8 cellular contexts compared by ENCODE assay signal in the genomic region with DNA sequence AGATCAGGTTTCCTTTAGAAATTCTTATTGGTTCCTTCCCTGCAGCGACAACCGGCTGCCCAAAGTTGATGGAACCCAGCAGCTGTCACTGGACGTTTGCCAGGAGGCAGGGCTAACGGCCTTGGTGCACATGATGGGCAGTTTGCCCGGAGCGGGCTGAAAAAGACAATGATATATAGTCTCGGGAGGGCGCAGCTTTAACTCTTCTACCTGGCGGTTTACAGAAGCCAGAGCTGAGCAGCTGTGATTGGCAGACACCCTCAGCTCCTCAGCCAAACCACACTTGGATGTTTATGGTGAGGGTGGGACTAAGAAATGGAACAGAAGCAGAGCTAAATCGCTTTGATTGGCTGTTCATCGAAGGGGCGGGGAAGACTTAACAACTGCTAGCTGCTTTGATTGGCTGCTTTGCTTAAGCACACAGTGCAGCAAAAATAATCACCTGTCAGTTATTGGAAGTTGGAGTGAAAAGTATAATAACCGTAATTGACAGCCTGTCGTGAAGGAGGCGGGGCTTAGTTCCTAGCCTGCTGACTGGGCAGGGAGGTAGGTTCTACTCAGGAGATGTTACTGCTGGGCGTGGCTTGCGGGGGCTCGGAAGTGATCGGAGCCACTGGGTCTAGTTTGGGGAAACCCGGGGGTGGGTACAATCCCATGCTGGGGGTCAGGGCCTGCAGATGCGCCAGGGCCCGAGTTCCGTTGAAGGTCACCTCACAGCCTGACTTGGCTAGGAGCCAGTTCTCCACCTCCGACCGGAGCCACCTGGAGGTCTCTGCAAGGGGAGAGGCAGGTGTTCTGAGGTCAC. TPM values are rescaled to one million over a fixed set of nuclear protein-coding genes. Genes with fewer than 3 reads are reported as not detected.
A peak's percentile ranks its signal among the peaks of the same experiment; 100 is the strongest.
DNase-seq lines count a peak whose midpoint lies in the region; ATAC-seq lines count a peak whose summit lies in the region.

No MANE protein-coding gene starts in this region.

- CTCF ChIA-PET in naive thymus-derived CD4-positive, alpha-beta T cell (lab: Charles Lee): interaction anchor here (0.5 to 12.3 kb wide), 11 partner anchors 12 to 1816 kb away, joined by 3 to 217 read pairs (median 6); partner anchors contain the start of genes EMP3, KDELR1 and ZNF114

- H3K4me3 ChIP-seq in naive thymus-derived CD4-positive, alpha-beta T cell (ENCODE audit: low read length): peak overlapping the region; percentile 77

- DNase-seq in DMS79 treated with DMSO at 0.1 percent for 48 hours (lab: John Stamatoyannopoulos, UW): peak; percentile 99
- peak; percentile 88 for DNase-seq in KG1 (lab: John Stamatoyannopoulos, UW)
- DNase-seq in activated T-helper 1 cell treated with anti-CD3 and anti-CD28 coated beads, Interleukin-12 subunit alpha, Interleukin-12 subunit beta, Interleukin-2, Interleukin-4 antibody, amounts not matched to agents 30 ng/mL and 10 ng/mL and 1 ng/mL, durations not matched to agents 14 hours and 24 hours and 36 hours (ENCODE audit: low spot score): peak; percentile 91
- DNase-seq in fibroblast of gingiva (ENCODE audit: low read depth): peak; percentile 94
- DNase-seq in naive thymus-derived CD4-positive, alpha-beta T cell: peak; percentile 77 to 99 (median 97)
- peak; percentile 74 to 95 for DNase-seq in stimulated activated effector memory CD8-positive, alpha-beta T cell treated with anti-CD3 and anti-CD28 coated beads, Interleukin-12 subunit alpha, Interleukin-12 subunit beta, amount 100 ng/mL, for 72 hours (ENCODE audit: low spot score in 2 of 2)

- H3K27me3 ChIP-seq in naive thymus-derived CD4-positive, alpha-beta T cell (ENCODE audit: control insufficient read depth in 2 of 2, insufficient read depth in 2 of 2, low read length in 2 of 2): no peaks in the 10 kb centered on the region

- ATAC-seq in GM21737 (IDR thresholded peaks at IDR 0.05; ENCODE audit: unreplicated experiment): peak; percentile 53
- ATAC-seq in naive thymus-derived CD4-positive, alpha-beta T cell: peak; percentile 82
- ATAC-seq in stimulated activated effector memory CD8-positive, alpha-beta T cell treated with anti-CD3 and anti-CD28 coated beads, Interleukin-12 subunit alpha, Interleukin-12 subunit beta, amount 100 ng/mL, for 72 hours: peak; percentile 75

- H3K9me3 Mint-ChIP-seq in activated T-helper 1 cell treated with anti-CD3 and anti-CD28 coated beads, Interleukin-12 subunit alpha, Interleukin-12 subunit beta, Interleukin-2, Interleukin-4 antibody, amounts not matched to agents 30 ng/mL and 10 ng/mL and 1 ng/mL, durations not matched to agents 14 hours and 24 hours and 36 hours: peaks cover 3% of the 10 kb centered on the region
- no peaks in the 10 kb centered on the region for H3K9me3 Mint-ChIP-seq in naive thymus-derived CD4-positive, alpha-beta T cell
- no peaks in the 10 kb centered on the region for H3K9me3 Mint-ChIP-seq in stimulated activated effector memory CD8-positive, alpha-beta T cell treated with anti-CD3 and anti-CD28 coated beads, Interleukin-12 subunit alpha, Interleukin-12 subunit beta, amount 100 ng/mL, for 72 hours

- POLR2A ChIA-PET in naive thymus-derived CD4-positive, alpha-beta T cell (lab: Charles Lee): interaction anchor here (0.5 to 10.5 kb wide), 21 partner anchors 12 to 1431 kb away, joined by 3 to 424 read pairs (median 4); partner anchors contain the start of genes CARD8, DBP, EMP3 and KDELR1

- H3K27ac ChIP-seq in naive thymus-derived CD4-positive, alpha-beta T cell (ENCODE audit: low read depth, low read length): peak overlapping the region; percentile 95

- peaks cover 41 to 49% of the 10 kb centered on the region in 2 donors for H3K4me1 ChIP-seq in naive thymus-derived CD4-positive, alpha-beta T cell (ENCODE audit: control insufficient read depth in 2 of 2, insufficient read depth in 2 of 2, low read length in 2 of 2)

- peak overlapping the region; percentile 97 for H3K27ac Mint-ChIP-seq in activated T-helper 1 cell treated with anti-CD3 and anti-CD28 coated beads, Interleukin-12 subunit alpha, Interleukin-12 subunit beta, Interleukin-2, Interleukin-4 antibody, amounts not matched to agents 30 ng/mL and 10 ng/mL and 1 ng/mL, durations not matched to agents 14 hours and 24 hours and 36 hours
- H3K27ac Mint-ChIP-seq in naive thymus-derived CD4-positive, alpha-beta T cell: peak overlapping the region; percentile 93 to 100 (median 97)
- peak overlapping the region; percentile 93 for H3K27ac Mint-ChIP-seq in stimulated activated effector memory CD8-positive, alpha-beta T cell treated with anti-CD3 and anti-CD28 coated beads, Interleukin-12 subunit alpha, Interleukin-12 subunit beta, amount 100 ng/mL, for 72 hours

- H3K36me3 Mint-ChIP-seq in activated T-helper 1 cell treated with anti-CD3 and anti-CD28 coated beads, Interleukin-12 subunit alpha, Interleukin-12 subunit beta, Interleukin-2, Interleukin-4 antibody, amounts not matched to agents 30 ng/mL and 10 ng/mL and 1 ng/mL, durations not matched to agents 14 hours and 24 hours and 36 hours (ENCODE audit: low read depth): peaks cover 27% of the 10 kb centered on the region
- H3K36me3 Mint-ChIP-seq in naive thymus-derived CD4-positive, alpha-beta T cell: peaks cover 0 to 28% (median 15%) of the 10 kb centered on the region in 5 donors
- H3K36me3 Mint-ChIP-seq in stimulated activated effector memory CD8-positive, alpha-beta T cell treated with anti-CD3 and anti-CD28 coated beads, Interleukin-12 subunit alpha, Interleukin-12 subunit beta, amount 100 ng/mL, for 72 hours: peaks cover 62% of the 10 kb centered on the region

- intact Hi-C loops in activated T-helper 1 cell treated with anti-CD3 and anti-CD28 coated beads, Interleukin-12 subunit alpha, Interleukin-12 subunit beta, Interleukin-2, Interleukin-4 antibody, amounts not matched to agents 30 ng/mL and 10 ng/mL and 1 ng/mL, durations not matched to agents 14 hours and 24 hours and 36 hours (cut with micrococcal nuclease): loop anchor here (1.0 to 5.0 kb wide), 5 partner anchors 12 to 179 kb away; partner anchors contain the start of genes CYTH2 and LMTK3
- intact Hi-C loops in naive thymus-derived CD4-positive, alpha-beta T cell (cut with micrococcal nuclease): loop anchor here (1.0 to 10.0 kb wide), 17 partner anchors 12 to 1544 kb away; partner anchors contain the start of genes AKT1S1 (in 1 of the 2), AP2A1 (in 1 of the 2), CYTH2 (in 1 of the 2) and DBP (in 1 of the 2)

- peaks cover 1% of the 10 kb centered on the region for H3K27me3 Mint-ChIP-seq in activated T-helper 1 cell treated with anti-CD3 and anti-CD28 coated beads, Interleukin-12 subunit alpha, Interleukin-12 subunit beta, Interleukin-2, Interleukin-4 antibody, amounts not matched to agents 30 ng/mL and 10 ng/mL and 1 ng/mL, durations not matched to agents 14 hours and 24 hours and 36 hours (ENCODE audit: insufficient read depth)
- H3K27me3 Mint-ChIP-seq in naive thymus-derived CD4-positive, alpha-beta T cell: no peaks in the 10 kb centered on the region

- H3K4me1 Mint-ChIP-seq in activated T-helper 1 cell treated with anti-CD3 and anti-CD28 coated beads, Interleukin-12 subunit alpha, Interleukin-12 subunit beta, Interleukin-2, Interleukin-4 antibody, amounts not matched to agents 30 ng/mL and 10 ng/mL and 1 ng/mL, durations not matched to agents 14 hours and 24 hours and 36 hours (ENCODE audit: low read depth): peaks cover 60% of the 10 kb centered on the region
- peaks cover 28 to 67% (median 53%) of the 10 kb centered on the region in 7 donors for H3K4me1 Mint-ChIP-seq in naive thymus-derived CD4-positive, alpha-beta T cell
- peaks cover 60% of the 10 kb centered on the region for H3K4me1 Mint-ChIP-seq in stimulated activated effector memory CD8-positive, alpha-beta T cell treated with anti-CD3 and anti-CD28 coated beads, Interleukin-12 subunit alpha, Interleukin-12 subunit beta, amount 100 ng/mL, for 72 hours

- H3K9me3 ChIP-seq in naive thymus-derived CD4-positive, alpha-beta T cell (ENCODE audit: control insufficient read depth in 2 of 3, low read length in 3 of 3): no peaks in the 10 kb centered on the region

- peak overlapping the region; percentile 95 for H3K4me3 Mint-ChIP-seq in activated T-helper 1 cell treated with anti-CD3 and anti-CD28 coated beads, Interleukin-12 subunit alpha, Interleukin-12 subunit beta, Interleukin-2, Interleukin-4 antibody, amounts not matched to agents 30 ng/mL and 10 ng/mL and 1 ng/mL, durations not matched to agents 14 hours and 24 hours and 36 hours
- peak overlapping the region; percentile 83 to 100 (median 97) for H3K4me3 Mint-ChIP-seq in naive thymus-derived CD4-positive, alpha-beta T cell
- H3K4me3 Mint-ChIP-seq in stimulated activated effector memory CD8-positive, alpha-beta T cell treated with anti-CD3 and anti-CD28 coated beads, Interleukin-12 subunit alpha, Interleukin-12 subunit beta, amount 100 ng/mL, for 72 hours: peak overlapping the region; percentile 98

- peaks cover 0 to 6% (median 3%) of the 10 kb centered on the region in 3 experiments for H3K36me3 ChIP-seq in naive thymus-derived CD4-positive, alpha-beta T cell (ENCODE audit: control insufficient read depth in 2 of 3, insufficient read depth in 3 of 3, low read length in 3 of 3)

RNA-seq across cellular contexts. Expression of gene EMP3, which starts 7.5 kb away (rescaled TPM):
- polyA plus RNA-seq in PFSK-1 (2012; ENCODE audit: insufficient read length, low read depth): 142 TPM
- total RNA-seq in activated T-helper 1 cell treated with anti-CD3 and anti-CD28 coated beads, Interleukin-12 subunit alpha, Interleukin-12 subunit beta, Interleukin-2, Interleukin-4 antibody, amounts not matched to agents 30 ng/mL and 10 ng/mL and 1 ng/mL, durations not matched to agents 14 hours and 24 hours and 36 hours: 249 and 253 TPM in 2 replicates
- 100 to 1,000 TPM; 183 to 425 (median 257) TPM for total RNA-seq in naive thymus-derived CD4-positive, alpha-beta T cell
- 100 to 1,000 TPM; 511 to 711 TPM for polyA plus RNA-seq in naive thymus-derived CD4-positive, alpha-beta T cell

RNA-seq across cellular contexts. Expression of gene TMEM143, which starts 30.9 kb away (rescaled TPM):
- polyA plus RNA-seq in PFSK-1 (2012; ENCODE audit: insufficient read length, low read depth): 5.7 TPM
- total RNA-seq in activated T-helper 1 cell treated with anti-CD3 and anti-CD28 coated beads, Interleukin-12 subunit alpha, Interleukin-12 subunit beta, Interleukin-2, Interleukin-4 antibody, amounts not matched to agents 30 ng/mL and 10 ng/mL and 1 ng/mL, durations not matched to agents 14 hours and 24 hours and 36 hours: 7.7 and 14.9 TPM in 2 replicates
- 10 to 100 TPM; 11.6 to 39.8 (median 20.1) TPM for total RNA-seq in naive thymus-derived CD4-positive, alpha-beta T cell
- 10 to 100 TPM in 1 of 2 donors, 1 to 10 TPM in 1; 5.7 to 12.7 TPM for polyA plus RNA-seq in naive thymus-derived CD4-positive, alpha-beta T cell

RNA-seq across cellular contexts. Expression of gene SYNGR4, which starts 31.3 kb away (rescaled TPM):
- not detected for polyA plus RNA-seq in PFSK-1 (2012; ENCODE audit: insufficient read length, low read depth)
- 0.61 TPM in 1 of 2 replicates, not detected in the other for total RNA-seq in activated T-helper 1 cell treated with anti-CD3 and anti-CD28 coated beads, Interleukin-12 subunit alpha, Interleukin-12 subunit beta, Interleukin-2, Interleukin-4 antibody, amounts not matched to agents 30 ng/mL and 10 ng/mL and 1 ng/mL, durations not matched to agents 14 hours and 24 hours and 36 hours
- not detected for total RNA-seq in naive thymus-derived CD4-positive, alpha-beta T cell
- polyA plus RNA-seq in naive thymus-derived CD4-positive, alpha-beta T cell: not detected

RNA-seq across cellular contexts. Expression of gene KDELR1, which starts 58.5 kb away (rescaled TPM):
- polyA plus RNA-seq in PFSK-1 (2012; ENCODE audit: insufficient read length, low read depth): 169 TPM
- total RNA-seq in activated T-helper 1 cell treated with anti-CD3 and anti-CD28 coated beads, Interleukin-12 subunit alpha, Interleukin-12 subunit beta, Interleukin-2, Interleukin-4 antibody, amounts not matched to agents 30 ng/mL and 10 ng/mL and 1 ng/mL, durations not matched to agents 14 hours and 24 hours and 36 hours: 70.9 and 74.2 TPM in 2 replicates
- total RNA-seq in naive thymus-derived CD4-positive, alpha-beta T cell: 10 to 100 TPM; 42.7 to 73.9 (median 52.3) TPM
- polyA plus RNA-seq in naive thymus-derived CD4-positive, alpha-beta T cell: 10 to 100 TPM; 22.2 to 24.3 TPM

Comparison
In these comparisons a context has a peak if more than half of its experiments do, and no peak if none do; other contexts are left out.
1. Peak in every context shown above with its lines: DNase-seq, ATAC-seq, H3K4me3 ChIP-seq and H3K27ac ChIP-seq.